In genomic region chr5:154038604-154039457, GRCh38 we compare ENCODE assay signal across 8 cellular contexts. TPM values are rescaled to one million over a fixed set of nuclear protein-coding genes. Genes with fewer than 3 reads are reported as not detected.
DNase-seq lines count a peak whose midpoint lies in the region; ATAC-seq, FAIRE-seq and TF ChIP-seq lines count a peak whose summit lies in the region.

FAM114A2 (minus strand) TSS chr5:154038910; CDS start chr5:154034953, 3,957 bp downstream.
MFAP3 (plus strand) TSS chr5:154038967; CDS start chr5:154049723, 10,756 bp downstream.

- no peaks in the 10 kb centered on the region for H3K27me3 ChIP-seq in DND-41 (ENCODE audit: insufficient read depth, low read length, poor library complexity)
- no peaks in the 10 kb centered on the region for H3K27me3 ChIP-seq in KMS-11 (ENCODE audit: insufficient read depth, low read depth)
- no peaks in the 10 kb centered on the region for H3K27me3 ChIP-seq in esophagus squamous epithelium

- no peaks in the 10 kb centered on the region for H4K20me1 ChIP-seq in DND-41 (ENCODE audit: insufficient read depth, low read length)
- H4K20me1 ChIP-seq in KMS-11 (ENCODE audit: insufficient read depth), result no peaks in the 10 kb centered on the region

- peaks cover 40% of the 10 kb centered on the region for H3K4me1 ChIP-seq in DND-41 (ENCODE audit: insufficient read depth, low read length)
- H3K4me1 ChIP-seq in KMS-11 (ENCODE audit: low read depth, poor library complexity, severe bottlenecking), result peaks cover 12% of the 10 kb centered on the region
- peaks cover 7 to 61% (median 8%) of the 10 kb centered on the region in 3 donors for H3K4me1 ChIP-seq in esophagus squamous epithelium

- 0 to 1% methylated on average over 27 to 32 of the region's 60 CpGs for WGBS in esophagus squamous epithelium, 2 donors

- peaks cover 32% of the 10 kb centered on the region for H3K4me1 Mint-ChIP-seq in activated T-cell treated with anti-CD3 and anti-CD28 coated beads, Interleukin-2, amount 50 U/mL, for 72 hours (ENCODE audit: low read depth)

- H3K27me3 Mint-ChIP-seq in activated T-cell treated with anti-CD3 and anti-CD28 coated beads, Interleukin-2, amount 50 U/mL, for 72 hours (ENCODE audit: low read depth), result no peaks in the 10 kb centered on the region

- H3K79me2 ChIP-seq in DND-41 (ENCODE audit: insufficient read depth, low read length), result peaks cover 61% of the 10 kb centered on the region
- peaks cover 9% of the 10 kb centered on the region; the same call in 1 of the 2 replicates for H3K79me2 ChIP-seq in KMS-11 (ENCODE audit: insufficient read depth, low read depth)

- peak within 1 kb of the TSS; percentile 69 to 80 for H3K4me3 ChIP-seq in DND-41 (ENCODE audit: low read depth in 1 of 2, low read length in 2 of 2)
- no peak within 1 kb of the TSS for H3K4me3 ChIP-seq in KMS-11 (IDR thresholded peaks at IDR 0.05; ENCODE audit: insufficient read depth, low read depth, low read length)
- H3K4me3 ChIP-seq in esophagus squamous epithelium, result peak within 1 kb of the TSS; percentile 59 to 90 (median 74)

- TF ChIP-seq POLR2A in esophagus squamous epithelium (IDR thresholded peaks at IDR 0.05), result peak in 3 of 4 donors; percentile 61 to 86 (median 85)

- H3K4me2 ChIP-seq in DND-41 (ENCODE audit: insufficient read depth, low read length) (peak within 1 kb of the TSS; percentile 70), KMS-11 (peak within 1 kb of the TSS; percentile 76)

- H3K4me3 Mint-ChIP-seq in activated T-cell treated with anti-CD3 and anti-CD28 coated beads, Interleukin-2, amount 50 U/mL, for 72 hours, result peak within 1 kb of the TSS; percentile 92 to 96

- H3K9me3 ChIP-seq in DND-41 (ENCODE audit: insufficient read depth, low read length, severe bottlenecking) (no peaks in the 10 kb centered on the region), esophagus squamous epithelium (no peaks in the 10 kb centered on the region)

- DNase-seq in DND-41 (peak; percentile 89), RCC 7860 (ENCODE audit: low spot score) (peak; percentile 64), esophagus squamous epithelium (lab: John Stamatoyannopoulos, UW) (peak; percentile 57), myocyte (ENCODE audit: low read depth) (peak; percentile 86)
- DNase-seq in activated T-cell treated with anti-CD3 and anti-CD28 coated beads, Interleukin-2, amount 50 U/mL, for 72 hours, result peak; percentile 91 to 93
- peak; percentile 75 to 81 for DNase-seq in stimulated activated CD8-positive, alpha-beta memory T cell treated with anti-CD3 and anti-CD28 coated beads, Interleukin-7, amount 100 ng/mL, for 4 hours (ENCODE audit: low read depth in 2 of 2)

- peak within 1 kb of the TSS; percentile 67 for H3K9ac ChIP-seq in DND-41 (ENCODE audit: low read depth, low read length)
- H3K9ac ChIP-seq in KMS-11, result peak within 1 kb of the TSS; percentile 56; the same call in 1 of the 2 replicates

- peak within 1 kb of the TSS; percentile 83 for H3K27ac ChIP-seq in DND-41 (ENCODE audit: low read length)
- peak within 1 kb of the TSS; percentile 62 for H3K27ac ChIP-seq in KMS-11
- peak within 1 kb of the TSS; percentile 90 to 93 (median 92) for H3K27ac ChIP-seq in esophagus squamous epithelium

- peak; percentile 99 for ATAC-seq in DND-41 (ENCODE audit: insufficient read depth, low read depth)
- ATAC-seq in GM21786 (IDR thresholded peaks at IDR 0.05; ENCODE audit: unreplicated experiment), result peak; percentile 97
- ATAC-seq in activated T-cell treated with anti-CD3 and anti-CD28 coated beads, Interleukin-2, amount 50 U/mL, for 72 hours (replicated peaks in 1 of 2), result peak; percentile 99

- peak within 1 kb of the TSS; percentile 98 for H2AFZ ChIP-seq in DND-41 (ENCODE audit: low read depth, low read length)
- peak within 1 kb of the TSS; percentile 74 for H2AFZ ChIP-seq in KMS-11 (ENCODE audit: low read depth)

- FAIRE-seq in RCC 7860 (lab: Jason Lieb, UNC), result peak; percentile 36

- TF ChIP-seq CTCF in DND-41 (IDR thresholded peaks at IDR 0.05; ENCODE audit: borderline replicate concordance, extremely low read depth, low read length, poor library complexity, severe bottlenecking) (no peak), KMS-11 (conservative IDR thresholded peaks at IDR 0.05; ENCODE audit: low read depth, low read length) (no peak), esophagus squamous epithelium (IDR thresholded peaks at IDR 0.05) (peak in 1 of 6 experiments; percentile 26)

- peaks cover 5% of the 10 kb centered on the region for H3K36me3 ChIP-seq in DND-41 (ENCODE audit: insufficient read depth, low read length)
- H3K36me3 ChIP-seq in KMS-11 (ENCODE audit: insufficient read depth), result no peaks in the 10 kb centered on the region
- H3K36me3 ChIP-seq in esophagus squamous epithelium, result peaks cover 0 to 4% (median 0%) of the 10 kb centered on the region in 3 donors

- no peaks in the 10 kb centered on the region for H3K9me3 Mint-ChIP-seq in activated T-cell treated with anti-CD3 and anti-CD28 coated beads, Interleukin-2, amount 50 U/mL, for 72 hours

- intact Hi-C loops in esophagus squamous epithelium (cut with DNase I), result no loop called here

- peak within 1 kb of the TSS; percentile 98 for H3K27ac Mint-ChIP-seq in activated T-cell treated with anti-CD3 and anti-CD28 coated beads, Interleukin-2, amount 50 U/mL, for 72 hours

- peaks cover 6 to 8% of the 10 kb centered on the region in 2 donors for H3K36me3 Mint-ChIP-seq in activated T-cell treated with anti-CD3 and anti-CD28 coated beads, Interleukin-2, amount 50 U/mL, for 72 hours (ENCODE audit: insufficient read depth in 2 of 2)

RNA-seq across cellular contexts. Expression of gene FAM114A2, which starts in this region (rescaled TPM):
- total RNA-seq in activated T-cell treated with anti-CD3 and anti-CD28 coated beads, Interleukin-2, amount 50 U/mL, for 72 hours, result 10 to 100 TPM; 31.8 to 33.7 TPM
- 10 to 100 TPM in 3 of 4 donors, 1 to 10 TPM in 1; 6.2 to 22.1 (median 19.5) TPM for total RNA-seq in esophagus squamous epithelium
- 19.4 and 27.6 TPM in 2 replicates for total RNA-seq in myocyte
- 19.1 TPM for polyA plus RNA-seq in myocyte (2012)

RNA-seq across cellular contexts. Expression of gene MFAP3, which starts in this region (rescaled TPM):
- total RNA-seq in activated T-cell treated with anti-CD3 and anti-CD28 coated beads, Interleukin-2, amount 50 U/mL, for 72 hours, result 10 to 100 TPM; 20.9 to 21.8 TPM
- 10 to 100 TPM; 29.0 to 58.1 (median 45.5) TPM for total RNA-seq in esophagus squamous epithelium
- 89.5 and 102 TPM in 2 replicates for total RNA-seq in myocyte
- polyA plus RNA-seq in myocyte (2012), result 29.3 TPM
